In the genomic region with DNA sequence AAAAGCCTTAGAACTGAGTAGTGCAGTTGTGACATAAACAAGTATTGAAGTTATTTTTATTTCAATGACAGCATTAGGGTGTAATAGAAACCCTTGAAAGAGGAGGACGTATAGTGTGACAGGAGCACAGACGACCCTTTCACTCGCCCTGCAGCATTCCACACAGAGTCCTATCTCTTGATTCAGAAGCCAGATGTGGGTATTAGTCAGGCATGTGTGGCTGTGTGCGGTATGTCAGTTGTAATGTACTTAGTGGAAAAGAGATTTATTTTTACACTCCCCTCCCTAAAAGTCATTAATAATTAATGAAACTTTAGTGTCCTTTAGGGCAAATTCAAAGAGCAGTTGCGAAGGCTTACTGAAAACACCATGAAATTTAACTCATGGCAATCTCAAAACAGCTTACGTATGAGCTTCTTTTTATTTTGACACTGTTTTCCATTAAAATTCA, we compare ENCODE assay signal across 16 cellular contexts.
DNase-seq lines count a peak whose midpoint lies in the region; ATAC-seq and TF ChIP-seq lines count a peak whose summit lies in the region.
"Had no signal": no experiment of that assay in that cellular context is flagged by ENCODE, and none has a peak within 500 bp of the region (broad histone marks: within the 10 kb centered on the region; RNA-seq: fewer than 3 reads in every experiment).

No MANE protein-coding gene starts in this region.

- H3K4me1 ChIP-seq in mesodermal cell (ENCODE audit: control insufficient read depth, insufficient read depth, low read length, poor library complexity, severe bottlenecking) = peaks cover 11% of the 10 kb centered on the region
- no peaks in the 10 kb centered on the region for H3K4me1 ChIP-seq in naive thymus-derived CD4-positive, alpha-beta T cell (ENCODE audit: control insufficient read depth in 2 of 2, insufficient read depth in 2 of 2, low read length in 2 of 2)
- H3K4me1 ChIP-seq: suprapubic skin had no signal

- peak overlapping the region; percentile 0 for H3K27ac ChIP-seq in mesodermal cell (ENCODE audit: low read depth, low read length, severe bottlenecking)
- H3K27ac ChIP-seq in naive thymus-derived CD4-positive, alpha-beta T cell (ENCODE audit: low read depth, low read length) = no peak overlapping the region
- H3K27ac ChIP-seq: suprapubic skin had no signal

- H3K27ac Mint-ChIP-seq in activated CD4-positive, alpha-beta T cell treated with anti-CD3 and anti-CD28 coated beads for 36 hours = no peak overlapping the region
- no peak overlapping the region for H3K27ac Mint-ChIP-seq in naive thymus-derived CD4-positive, alpha-beta T cell
- H3K27ac Mint-ChIP-seq: activated naive CD8-positive, alpha-beta T cell treated with anti-CD3 and anti-CD28 coated beads, Interleukin-2, amount 50 U/mL, for 24 hours; T-helper 1 cell treated with Interleukin-12 subunit alpha and Interleukin-12 subunit beta and Interleukin-4 antibody, amounts not matched to agents 30 μg/mL and 1 μg/mL, for 36 hours had no signal

- no peak for ATAC-seq in HG02588 (IDR thresholded peaks at IDR 0.05; ENCODE audit: unreplicated experiment)
- ATAC-seq in activated CD4-positive, alpha-beta T cell treated with anti-CD3 and anti-CD28 coated beads for 36 hours = no peak
- ATAC-seq in naive thymus-derived CD4-positive, alpha-beta T cell = no peak
- ATAC-seq: activated naive CD8-positive, alpha-beta T cell treated with anti-CD3 and anti-CD28 coated beads, Interleukin-2, amount 50 U/mL, for 24 hours; GM12878; left cardiac atrium had no signal

- WGBS in mesodermal cell (ENCODE audit: insufficient coverage in 2 of 2), 2 experiments = 70 to 90% methylated on average over 2 of the region's 6 CpGs

- H3K4me3 ChIP-seq in epithelial cell of proximal tubule (ENCODE audit: low read depth, low read length) (no peak overlapping the region), mesodermal cell (ENCODE audit: extremely low read depth, insufficient read depth, low read length, poor library complexity, severe bottlenecking) (no peak overlapping the region)
- H3K4me3 ChIP-seq in naive thymus-derived CD4-positive, alpha-beta T cell (ENCODE audit: low read length) = no peak overlapping the region
- H3K4me3 ChIP-seq: GM12878, suprapubic skin had no signal

- H3K36me3 Mint-ChIP-seq in activated CD4-positive, alpha-beta T cell treated with anti-CD3 and anti-CD28 coated beads for 36 hours (ENCODE audit: low read depth) = no peaks in the 10 kb centered on the region
- no peaks in the 10 kb centered on the region for H3K36me3 Mint-ChIP-seq in naive thymus-derived CD4-positive, alpha-beta T cell

- intact Hi-C loops in activated CD4-positive, alpha-beta T cell treated with anti-CD3 and anti-CD28 coated beads for 36 hours (cut with DNase I, micrococcal nuclease) = no loop called here
- intact Hi-C loops in naive thymus-derived CD4-positive, alpha-beta T cell (cut with micrococcal nuclease) = no loop called here

- POLR2A ChIA-PET in activated CD4-positive, alpha-beta T cell treated with anti-CD3 and anti-CD28 coated beads for 36 hours (lab: Charles Lee) = no interaction called here
- POLR2A ChIA-PET in naive thymus-derived CD4-positive, alpha-beta T cell (lab: Charles Lee) = no interaction called here

- H3K4me3 Mint-ChIP-seq in activated CD4-positive, alpha-beta T cell treated with anti-CD3 and anti-CD28 coated beads for 36 hours = no peak overlapping the region
- no peak overlapping the region for H3K4me3 Mint-ChIP-seq in naive thymus-derived CD4-positive, alpha-beta T cell
- H3K4me3 Mint-ChIP-seq: activated naive CD8-positive, alpha-beta T cell treated with anti-CD3 and anti-CD28 coated beads, Interleukin-2, amount 50 U/mL, for 24 hours; T-helper 1 cell treated with Interleukin-12 subunit alpha and Interleukin-12 subunit beta and Interleukin-4 antibody, amounts not matched to agents 30 μg/mL and 1 μg/mL, for 36 hours had no signal

- peaks cover 4% of the 10 kb centered on the region for H3K27me3 Mint-ChIP-seq in activated CD4-positive, alpha-beta T cell treated with anti-CD3 and anti-CD28 coated beads for 36 hours
- H3K27me3 Mint-ChIP-seq in naive thymus-derived CD4-positive, alpha-beta T cell = peaks cover 0 to 9% (median 7%) of the 10 kb centered on the region in 5 donors
- H3K27me3 Mint-ChIP-seq: activated naive CD8-positive, alpha-beta T cell treated with anti-CD3 and anti-CD28 coated beads, Interleukin-2, amount 50 U/mL, for 24 hours had no signal

- H3K9me3 Mint-ChIP-seq in activated CD4-positive, alpha-beta T cell treated with anti-CD3 and anti-CD28 coated beads for 36 hours (ENCODE audit: low read depth) = peaks cover 9% of the 10 kb centered on the region
- peaks cover 0 to 8% (median 3%) of the 10 kb centered on the region in 11 donors for H3K9me3 Mint-ChIP-seq in naive thymus-derived CD4-positive, alpha-beta T cell
- H3K9me3 Mint-ChIP-seq: T-helper 1 cell treated with Interleukin-12 subunit alpha and Interleukin-12 subunit beta and Interleukin-4 antibody, amounts not matched to agents 30 μg/mL and 1 μg/mL, for 36 hours had no signal

- H3K27me3 ChIP-seq in naive thymus-derived CD4-positive, alpha-beta T cell (ENCODE audit: control insufficient read depth in 2 of 2, insufficient read depth in 2 of 2, low read length in 2 of 2) = no peaks in the 10 kb centered on the region
- H3K27me3 ChIP-seq: suprapubic skin had no signal

- CTCF ChIA-PET in activated CD4-positive, alpha-beta T cell treated with anti-CD3 and anti-CD28 coated beads for 36 hours (lab: Charles Lee) = no interaction called here
- CTCF ChIA-PET in naive thymus-derived CD4-positive, alpha-beta T cell (lab: Charles Lee) = no interaction called here

- no peaks in the 10 kb centered on the region for H3K4me1 Mint-ChIP-seq in activated CD4-positive, alpha-beta T cell treated with anti-CD3 and anti-CD28 coated beads for 36 hours
- H3K4me1 Mint-ChIP-seq in naive thymus-derived CD4-positive, alpha-beta T cell = no peaks in the 10 kb centered on the region

- no peak for TF ChIP-seq CTCF in epithelial cell of proximal tubule (conservative IDR thresholded peaks at IDR 0.05; ENCODE audit: low read depth, low read length)

- peaks cover 5% of the 10 kb centered on the region for H3K9me3 ChIP-seq in mesodermal cell (ENCODE audit: control insufficient read depth, low read length)
- no peaks in the 10 kb centered on the region for H3K9me3 ChIP-seq in naive thymus-derived CD4-positive, alpha-beta T cell (ENCODE audit: control insufficient read depth in 2 of 3, low read length in 3 of 3)
- H3K9me3 ChIP-seq: suprapubic skin had no signal

- H3K36me3 ChIP-seq in mesodermal cell (ENCODE audit: control insufficient read depth, insufficient read depth, low read length) = no peaks in the 10 kb centered on the region
- no peaks in the 10 kb centered on the region for H3K36me3 ChIP-seq in naive thymus-derived CD4-positive, alpha-beta T cell (ENCODE audit: control insufficient read depth in 2 of 3, insufficient read depth in 3 of 3, low read length in 3 of 3)
- H3K36me3 ChIP-seq: suprapubic skin had no signal

- DNase-seq in COLO829 (ENCODE audit: low spot score) (peak; percentile 23), NCI-H524 (lab: John Stamatoyannopoulos, UW) (peak; percentile 4 to 75), epithelial cell of proximal tubule (ENCODE audit: low read depth) (peak; percentile 61), NCI-H526 treated with DMSO at 0.1 percent for 48 hours (lab: John Stamatoyannopoulos, UW) (no peak)
- DNase-seq in activated CD4-positive, alpha-beta T cell treated with anti-CD3 and anti-CD28 coated beads for 36 hours = no peak
- DNase-seq in naive thymus-derived CD4-positive, alpha-beta T cell = no peak
- DNase-seq: activated naive CD8-positive, alpha-beta T cell treated with anti-CD3 and anti-CD28 coated beads, Interleukin-2, amount 50 U/mL, for 24 hours; left cardiac atrium; NCI-H1417; NK-92 treated with Interleukin-12 subunit alpha and Interleukin-12 subunit beta, amount 100 ng/mL, for 24 hours; posterior cingulate gyrus had no signal

Comparison
In these comparisons a context has a peak if more than half of its experiments do, and no peak if none do; other contexts are left out.
1. DNase-seq: peak in COLO829 (single experiment), NCI-H524 (2 of 2) and epithelial cell of proximal tubule (single experiment); none in NCI-H526 treated with DMSO at 0.1 percent for 48 hours (single experiment), activated CD4-positive, alpha-beta T cell treated with anti-CD3 and anti-CD28 coated beads for 36 hours (single experiment) and naive thymus-derived CD4-positive, alpha-beta T cell (0 of 9).